ENCODE assay signal across 1 cellular context in the genomic region with DNA sequence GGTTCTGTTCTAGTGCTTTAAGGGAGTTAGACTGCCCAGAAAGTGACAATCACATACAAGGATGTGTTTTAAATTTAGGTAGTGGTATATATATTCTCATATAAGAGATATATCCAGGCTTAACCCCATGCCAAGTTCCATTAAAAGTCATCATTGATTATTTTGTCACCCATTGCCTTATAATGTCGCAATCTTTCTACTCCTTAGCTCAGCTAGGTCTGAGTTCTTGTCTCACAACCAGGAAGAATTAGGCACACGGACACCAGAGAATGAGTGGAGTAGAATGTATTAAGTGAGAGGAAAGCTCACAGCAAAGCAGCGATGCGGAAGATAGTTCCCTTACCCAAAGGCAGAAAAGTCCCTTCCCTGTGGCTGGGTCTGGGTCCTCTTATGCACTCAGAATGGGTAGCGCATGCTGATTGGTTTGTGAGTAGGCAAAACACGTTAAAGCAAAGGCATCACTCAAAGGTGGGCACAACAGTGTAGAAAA.
TF ChIP-seq lines count a peak whose summit lies in the region.

No MANE protein-coding gene starts in this region.

TF ChIP-seq in GM23338, 12 proteins besides CTCF, POLR2A, EP300 and RAD21 (continued from another document):
- TF ChIP-seq, protein P1, sequence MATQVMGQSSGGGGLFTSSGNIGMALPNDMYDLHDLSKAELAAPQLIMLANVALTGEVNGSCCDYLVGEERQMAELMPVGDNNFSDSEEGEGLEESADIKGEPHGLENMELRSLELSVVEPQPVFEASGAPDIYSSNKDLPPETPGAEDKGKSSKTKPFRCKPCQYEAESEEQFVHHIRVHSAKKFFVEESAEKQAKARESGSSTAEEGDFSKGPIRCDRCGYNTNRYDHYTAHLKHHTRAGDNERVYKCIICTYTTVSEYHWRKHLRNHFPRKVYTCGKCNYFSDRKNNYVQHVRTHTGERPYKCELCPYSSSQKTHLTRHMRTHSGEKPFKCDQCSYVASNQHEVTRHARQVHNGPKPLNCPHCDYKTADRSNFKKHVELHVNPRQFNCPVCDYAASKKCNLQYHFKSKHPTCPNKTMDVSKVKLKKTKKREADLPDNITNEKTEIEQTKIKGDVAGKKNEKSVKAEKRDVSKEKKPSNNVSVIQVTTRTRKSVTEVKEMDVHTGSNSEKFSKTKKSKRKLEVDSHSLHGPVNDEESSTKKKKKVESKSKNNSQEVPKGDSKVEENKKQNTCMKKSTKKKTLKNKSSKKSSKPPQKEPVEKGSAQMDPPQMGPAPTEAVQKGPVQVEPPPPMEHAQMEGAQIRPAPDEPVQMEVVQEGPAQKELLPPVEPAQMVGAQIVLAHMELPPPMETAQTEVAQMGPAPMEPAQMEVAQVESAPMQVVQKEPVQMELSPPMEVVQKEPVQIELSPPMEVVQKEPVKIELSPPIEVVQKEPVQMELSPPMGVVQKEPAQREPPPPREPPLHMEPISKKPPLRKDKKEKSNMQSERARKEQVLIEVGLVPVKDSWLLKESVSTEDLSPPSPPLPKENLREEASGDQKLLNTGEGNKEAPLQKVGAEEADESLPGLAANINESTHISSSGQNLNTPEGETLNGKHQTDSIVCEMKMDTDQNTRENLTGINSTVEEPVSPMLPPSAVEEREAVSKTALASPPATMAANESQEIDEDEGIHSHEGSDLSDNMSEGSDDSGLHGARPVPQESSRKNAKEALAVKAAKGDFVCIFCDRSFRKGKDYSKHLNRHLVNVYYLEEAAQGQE (IDR thresholded peaks at IDR 0.05; ENCODE audit: unreplicated experiment), result no peak
- TF ChIP-seq EZH2phosphoT487 (IDR thresholded peaks at IDR 0.05; ENCODE audit: unreplicated experiment) (no peak), JUNB (IDR thresholded peaks at IDR 0.05; ENCODE audit: unreplicated experiment) (no peak), STAT1 (IDR thresholded peaks at IDR 0.05; ENCODE audit: unreplicated experiment) (no peak), NANOG (IDR thresholded peaks at IDR 0.05; ENCODE audit: borderline replicate concordance) (no peak), CREB1 (CRISPR knock-in tag; IDR thresholded peaks at IDR 0.05; ENCODE audit: low read depth) (no peak)
